ENCODE assay signal across 1 cellular context in genomic region chr2:38685116-38685735, GRCh38.
TF ChIP-seq lines count a peak whose summit lies in the region.

No MANE protein-coding gene starts in this region.

TF ChIP-seq in liver, 16 proteins besides CTCF, POLR2A, EP300 and RAD21 (continued from another document):
- TF ChIP-seq REST (IDR thresholded peaks at IDR 0.05) (peak; percentile 47), YY1 (IDR thresholded peaks at IDR 0.05) (peak; percentile 82), EGR1 (IDR thresholded peaks at IDR 0.05; ENCODE audit: low read depth in 2 of 2) (no peak)
TF ChIP-seq in liver: peak in this region for 8.
